In the genomic region with DNA sequence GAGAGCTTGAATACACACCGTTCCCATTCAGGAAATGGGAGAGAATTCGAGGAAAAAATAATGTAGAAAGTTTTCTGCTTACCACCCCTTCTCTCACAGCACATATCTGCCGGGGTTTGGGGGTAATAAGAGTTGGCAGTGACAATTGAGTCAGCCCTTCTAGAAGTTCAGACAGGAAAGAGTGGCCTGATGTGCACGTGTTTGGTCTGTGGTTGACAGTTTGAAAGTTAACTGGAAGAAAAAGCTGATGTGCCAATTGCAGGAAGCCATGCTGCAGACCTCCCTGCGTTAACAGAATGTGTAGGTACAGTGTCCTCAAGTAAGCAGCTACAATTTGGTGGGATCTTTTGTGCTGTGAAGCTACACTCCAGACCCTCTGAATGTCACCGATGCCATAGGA, we compare ENCODE assay signal across 11 cellular contexts. TPM values are rescaled to one million over a fixed set of nuclear protein-coding genes. Genes with fewer than 3 reads are reported as not detected.
DNase-seq lines count a peak whose midpoint lies in the region; ATAC-seq, FAIRE-seq and TF ChIP-seq lines count a peak whose summit lies in the region.
"Had no signal": no experiment of that assay in that cellular context is flagged by ENCODE, and none has a peak within 500 bp of the region (broad histone marks: within the 10 kb centered on the region; RNA-seq: fewer than 3 reads in every experiment).

No MANE protein-coding gene starts in this region.

- H3K9me3 Mint-ChIP-seq in stimulated activated effector memory CD8-positive, alpha-beta T cell treated with anti-CD3 and anti-CD28 coated beads, Interleukin-12 subunit alpha, Interleukin-12 subunit beta, amount 100 ng/mL, for 72 hours: no peaks in the 10 kb centered on the region

- CTCF ChIA-PET in GM12878 (lab: Yijun Ruan, JAX): interaction anchor here (1.1 kb wide), 1 partner anchor 105 kb away, joined by 3 read pairs; no protein-coding TSS in a partner anchor

- WGBS in GM12878 (ENCODE audit: insufficient coverage, insufficient replicate concordance, low lambda C conversion rate, missing lambda C conversion rate): 41% methylated on average over 6 of the region's 6 CpGs

- H3K79me2 ChIP-seq in GM12878 (ENCODE audit: control insufficient read depth, insufficient read depth, low read length): no peaks in the 10 kb centered on the region

- TF ChIP-seq EP300 in GM12878 (IDR thresholded peaks at IDR 0.05; ENCODE audit: borderline replicate concordance in 1 of 2, control insufficient read depth in 1 of 2, low read depth in 2 of 2, low read length in 2 of 2): no peak

- H3K27ac Mint-ChIP-seq in stimulated activated effector memory CD8-positive, alpha-beta T cell treated with anti-CD3 and anti-CD28 coated beads, Interleukin-12 subunit alpha, Interleukin-12 subunit beta, amount 100 ng/mL, for 72 hours: no peak overlapping the region

- no peak for TF ChIP-seq RAD21 in GM12878 (IDR thresholded peaks at IDR 0.05; ENCODE audit: insufficient read depth, low read depth, low read length)

- H3K4me1 ChIP-seq in GM12878 (ENCODE audit: control insufficient read depth, insufficient read depth, low read length): no peaks in the 10 kb centered on the region
- H3K4me1 ChIP-seq: left lung had no signal

- no peak overlapping the region for H2AFZ ChIP-seq in GM12878 (ENCODE audit: control insufficient read depth, low read depth, low read length)

- no peaks in the 10 kb centered on the region for H4K20me1 ChIP-seq in GM12878 (ENCODE audit: control insufficient read depth, insufficient read depth)

- DNase-seq in activated gamma-delta T cell treated with Interleukin-2 at 50 U/mL for 16 hours (peak; percentile 10), activated gamma-delta T cell (lab: John Stamatoyannopoulos, UW) (no peak), NOMO-1 treated with dmso at 0.1 percent for 144 hours (lab: John Stamatoyannopoulos, UW; ENCODE audit: unreplicated experiment) (peak; percentile 38), GM12878 (ENCODE audit: low read depth, low spot score) (no peak), NCI-H748 treated with DMSO at 0.1 percent for 48 hours (lab: John Stamatoyannopoulos, UW) (no peak)
- peak in 1 of 2 donors; percentile 60 for DNase-seq in stimulated activated effector memory CD8-positive, alpha-beta T cell treated with anti-CD3 and anti-CD28 coated beads, Interleukin-12 subunit alpha, Interleukin-12 subunit beta, amount 100 ng/mL, for 72 hours (ENCODE audit: low spot score in 2 of 2)
- DNase-seq: amniotic stem cell, left lung, SHP77 treated with DMSO at 0.1 percent for 48 hours had no signal

- SMC1A ChIA-PET in GM12878 (lab: Charles Lee; ENCODE audit: uncharacterized antibody, unreplicated experiment): interaction anchor here (1.5 kb wide), 1 partner anchor 15 kb away, joined by 5 read pairs; no protein-coding TSS in a partner anchor

- H3K36me3 Mint-ChIP-seq in stimulated activated effector memory CD8-positive, alpha-beta T cell treated with anti-CD3 and anti-CD28 coated beads, Interleukin-12 subunit alpha, Interleukin-12 subunit beta, amount 100 ng/mL, for 72 hours: peaks cover 57% of the 10 kb centered on the region

- no peaks in the 10 kb centered on the region for H3K27me3 ChIP-seq in GM12878 (replicated peaks in 1 of 2; ENCODE audit: control insufficient read depth in 2 of 2, insufficient read depth in 2 of 2, low read length in 1 of 2)
- H3K27me3 ChIP-seq: left lung had no signal

- TF ChIP-seq POLR2A in GM12878 (IDR thresholded peaks at IDR 0.05; ENCODE audit: low read depth, low read length): peak; percentile 43; the same call in 1 of the 2 replicates

- RAD21 ChIA-PET in GM12878 (lab: Charles Lee; ENCODE audit: unreplicated experiment): no interaction called here

- in situ Hi-C loops in GM12878 (cut with MboI): loop anchor here (5.0 to 10.0 kb wide), 2 partner anchors 38 to 655 kb away; no protein-coding TSS in a partner anchor

- no peak overlapping the region for H3K27ac ChIP-seq in GM12878 (ENCODE audit: control insufficient read depth, insufficient read depth)
- H3K27ac ChIP-seq: left lung had no signal

- H3K9me3 ChIP-seq in GM12878 (replicated peaks; ENCODE audit: control insufficient read depth, insufficient read depth, low read length): no peaks in the 10 kb centered on the region
- H3K9me3 ChIP-seq: left lung had no signal

- peak; percentile 41 for ATAC-seq in GM12878
- ATAC-seq in stimulated activated effector memory CD8-positive, alpha-beta T cell treated with anti-CD3 and anti-CD28 coated beads, Interleukin-12 subunit alpha, Interleukin-12 subunit beta, amount 100 ng/mL, for 72 hours: peak; percentile 86
- ATAC-seq in GM21825 (IDR thresholded peaks at IDR 0.05; ENCODE audit: unreplicated experiment): no peak
- ATAC-seq in HG03439 (IDR thresholded peaks at IDR 0.05; ENCODE audit: unreplicated experiment): no peak
- ATAC-seq: left lung had no signal

- no peak overlapping the region for H3K9ac ChIP-seq in GM12878 (ENCODE audit: control insufficient read depth, insufficient read depth, low read length)

- no peak for FAIRE-seq in GM12878 (lab: Jason Lieb, UNC)

- intact Hi-C loops in GM12878 (cut with micrococcal nuclease; ENCODE audit: unreplicated experiment): loop anchor here (5.0 kb wide), 1 partner anchor 43 kb away; no protein-coding TSS in a partner anchor

- peaks cover 33% of the 10 kb centered on the region for H3K4me1 Mint-ChIP-seq in stimulated activated effector memory CD8-positive, alpha-beta T cell treated with anti-CD3 and anti-CD28 coated beads, Interleukin-12 subunit alpha, Interleukin-12 subunit beta, amount 100 ng/mL, for 72 hours

- no peak for TF ChIP-seq CTCF in GM12878 (IDR thresholded peaks at IDR 0.05 in 2 of 3, conservative IDR thresholded peaks at IDR 0.05 in 1 of 3; ENCODE audit: control insufficient read depth in 2 of 3, extremely low read depth in 1 of 3, insufficient read depth in 1 of 3, low read depth in 3 of 3, low read length in 3 of 3)

- POLR2A ChIA-PET in GM12878 (lab: Charles Lee): interaction anchor here (0.6 kb wide), 1 partner anchor 37 kb away, joined by 3 read pairs; no protein-coding TSS in a partner anchor

- H3K4me3 ChIP-seq in GM12878: no peak overlapping the region
- H3K4me3 ChIP-seq: left lung had no signal

- H3K4me2 ChIP-seq in GM12878 (ENCODE audit: control insufficient read depth, insufficient read depth): no peak overlapping the region

- no TSS peak for BruUV-seq in GM12878 (replicated peaks; lab: Mats Ljungman, UMichigan)

- H3K36me3 ChIP-seq in GM12878 (ENCODE audit: control insufficient read depth in 2 of 2, insufficient read depth in 2 of 2, low read length in 1 of 2): peaks cover 10 to 35% of the 10 kb centered on the region in 2 experiments

- no peak overlapping the region for H3K4me3 Mint-ChIP-seq in stimulated activated effector memory CD8-positive, alpha-beta T cell treated with anti-CD3 and anti-CD28 coated beads, Interleukin-12 subunit alpha, Interleukin-12 subunit beta, amount 100 ng/mL, for 72 hours

TF ChIP-seq in GM12878, 131 proteins besides CTCF, POLR2A, EP300 and RAD21:
- TF ChIP-seq EZH2 (IDR thresholded peaks at IDR 0.05; ENCODE audit: borderline replicate concordance, control insufficient read depth, low read depth, low read length) (no peak), POLR2AphosphoS2 (IDR thresholded peaks at IDR 0.05; ENCODE audit: low read depth, low read length) (0 out of 2 replicates have a peak, but pooled peaks have one; percentile 33), PML (IDR thresholded peaks at IDR 0.05; ENCODE audit: low read length) (peak; percentile 28; the same call in 1 of the 2 replicates), BHLHE40 (IDR thresholded peaks at IDR 0.05; ENCODE audit: borderline replicate concordance in 1 of 2, low read depth in 2 of 2, low read length in 1 of 2) (peak; percentile 52 to 58; a peak in 2 of 4 replicates)
- TF ChIP-seq, protein P1, sequence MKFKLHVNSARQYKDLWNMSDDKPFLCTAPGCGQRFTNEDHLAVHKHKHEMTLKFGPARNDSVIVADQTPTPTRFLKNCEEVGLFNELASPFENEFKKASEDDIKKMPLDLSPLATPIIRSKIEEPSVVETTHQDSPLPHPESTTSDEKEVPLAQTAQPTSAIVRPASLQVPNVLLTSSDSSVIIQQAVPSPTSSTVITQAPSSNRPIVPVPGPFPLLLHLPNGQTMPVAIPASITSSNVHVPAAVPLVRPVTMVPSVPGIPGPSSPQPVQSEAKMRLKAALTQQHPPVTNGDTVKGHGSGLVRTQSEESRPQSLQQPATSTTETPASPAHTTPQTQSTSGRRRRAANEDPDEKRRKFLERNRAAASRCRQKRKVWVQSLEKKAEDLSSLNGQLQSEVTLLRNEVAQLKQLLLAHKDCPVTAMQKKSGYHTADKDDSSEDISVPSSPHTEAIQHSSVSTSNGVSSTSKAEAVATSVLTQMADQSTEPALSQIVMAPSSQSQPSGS (IDR thresholded peaks at IDR 0.05; ENCODE audit: low read length): 0 out of 2 replicates have a peak, but pooled peaks have one; percentile 19

RNA-seq across cellular contexts. Expression of a gene that starts 50.9 kb away (rescaled TPM):
- 252 and 256 TPM in 2 replicates for total RNA-seq in GM12878 (2013; cell fraction: nucleolus; rRNA removed)
- total RNA-seq in GM12878 (2014; rRNA removed): 165 and 178 TPM in 2 replicates
- total RNA-seq in GM12878 (2014; rRNA removed; fragmentation: Illumina TruSeq; extraction: Trizol): 217 and 229 TPM in 2 replicates
- total RNA-seq in GM12878 (2021): 227 and 235 TPM in 2 replicates
- 87.0 TPM for polyA plus RNA-seq in GM12878 (2011; ENCODE audit: low read depth)
- polyA plus RNA-seq in GM12878 (2011; rRNA removed): 234 and 266 TPM in 2 replicates
- polyA plus RNA-seq in GM12878 (2011; cell fraction: cytosol; rRNA removed): 145 and 170 TPM in 2 replicates
- polyA plus RNA-seq in GM12878 (2011; cell fraction: nucleus; rRNA removed): 170 and 239 TPM in 2 replicates
- polyA plus RNA-seq in GM12878 (2012): 81.9 and 103 TPM in 2 replicates
- polyA plus RNA-seq in GM12878 (2014; fragmentation: Illumina TruSeq; extraction: Trizol): 219 and 238 TPM in 2 replicates
- polyA plus RNA-seq in GM12878 (2014; fragmentation: Nextera tagmentation; extraction: Ambion mirVana): 100 to 1,000 TPM in 1 of 2 experiments, 10 to 100 TPM in 1; 90.7 to 130 TPM
- 188 and 189 TPM in 2 replicates for polyA plus RNA-seq in GM12878 (2014; rRNA removed)
- 100 to 1,000 TPM; 214 to 221 TPM for polyA plus RNA-seq in GM12878 (2016; fragmentation: Nextera tagmentation; extraction: Ambion mirVana)
- polyA minus RNA-seq in GM12878 (2011; rRNA and poly(A)+ RNA removed): 226 and 292 TPM in 2 replicates
- 67.4 and 116 TPM in 2 replicates for polyA minus RNA-seq in GM12878 (2011; cell fraction: cytosol; rRNA and poly(A)+ RNA removed)
- 111 and 161 TPM in 2 replicates for polyA minus RNA-seq in GM12878 (2011; cell fraction: nucleus; rRNA and poly(A)+ RNA removed)

Comparison
In these comparisons a context has a peak if more than half of its experiments do, and no peak if none do; other contexts are left out.
1. DNase-seq: peak in activated gamma-delta T cell treated with Interleukin-2 at 50 U/mL for 16 hours (single experiment) and NOMO-1 treated with dmso at 0.1 percent for 144 hours (single experiment); none in activated gamma-delta T cell (single experiment), GM12878 (single experiment) and NCI-H748 treated with DMSO at 0.1 percent for 48 hours (single experiment).
2. ATAC-seq: peak in GM12878 (single experiment) and stimulated activated effector memory CD8-positive, alpha-beta T cell treated with anti-CD3 and anti-CD28 coated beads, Interleukin-12 subunit alpha, Interleukin-12 subunit beta, amount 100 ng/mL, for 72 hours (single experiment); none in GM21825 (single experiment) and HG03439 (single experiment).